ENCODE assay signal across 30 cellular contexts in the genomic region with DNA sequence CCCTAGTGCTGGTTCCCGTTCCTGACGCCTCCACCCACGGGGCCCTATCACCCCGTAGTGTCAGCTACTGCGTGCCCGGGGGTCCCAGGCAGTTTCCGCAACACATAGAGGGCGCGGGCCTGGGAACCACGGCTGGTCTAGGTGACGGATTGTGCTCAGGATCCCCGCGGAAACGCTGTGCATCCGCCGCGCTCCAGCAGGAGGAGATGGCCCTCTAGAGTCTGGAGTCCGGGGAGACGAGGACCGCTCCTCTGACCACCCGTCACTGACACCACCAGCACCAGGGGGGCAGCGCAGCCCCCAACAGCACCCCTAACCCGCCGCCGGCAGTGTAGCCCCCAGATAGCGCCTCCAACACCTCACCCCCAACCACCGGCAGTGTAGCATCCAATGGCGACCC. TPM values are rescaled to one million over a fixed set of nuclear protein-coding genes. Genes with fewer than 3 reads are reported as not detected.
"Had no signal": no experiment of that assay in that cellular context is flagged by ENCODE, and none has a peak within 500 bp of the region (broad histone marks: within the 10 kb centered on the region; RNA-seq: fewer than 3 reads in every experiment).

No MANE protein-coding gene starts in this region.

- H3K4me3 Mint-ChIP-seq: activated CD4-positive, alpha-beta T cell treated with anti-CD3 and anti-CD28 coated beads for 36 hours; activated CD8-positive, alpha-beta T cell treated with anti-CD3 and anti-CD28 coated beads, Interleukin-2, amount 10 ng/mL, durations not matched to agents 7 days and 5 days; activated naive CD4-positive, alpha-beta T cell treated with anti-CD3 and anti-CD28 coated beads, Interleukin-2, amount 50 U/mL, for 24 hours had no signal

- H3K4me3 ChIP-seq: ascending aorta, body of pancreas, SJCRH30 had no signal

- ATAC-seq: activated CD4-positive, alpha-beta T cell treated with anti-CD3 and anti-CD28 coated beads for 36 hours; activated CD8-positive, alpha-beta T cell treated with anti-CD3 and anti-CD28 coated beads, Interleukin-2, amount 10 ng/mL, durations not matched to agents 7 days and 5 days; body of pancreas had no signal

- H3K9me3 ChIP-seq: ascending aorta, body of pancreas, SJCRH30, SK-N-SH had no signal

- FAIRE-seq: bronchial epithelial cell had no signal

- H3K27me3 ChIP-seq: ascending aorta, body of pancreas, SJCRH30 had no signal

- H3K4me1 Mint-ChIP-seq: activated CD4-positive, alpha-beta T cell treated with anti-CD3 and anti-CD28 coated beads for 36 hours; activated naive CD4-positive, alpha-beta T cell treated with anti-CD3 and anti-CD28 coated beads, Interleukin-2, amount 50 U/mL, for 24 hours had no signal

- H3K9me3 Mint-ChIP-seq: activated naive CD4-positive, alpha-beta T cell treated with anti-CD3 and anti-CD28 coated beads, Interleukin-2, amount 50 U/mL, for 24 hours had no signal

- H3K27me3 Mint-ChIP-seq: activated CD4-positive, alpha-beta T cell treated with anti-CD3 and anti-CD28 coated beads for 36 hours had no signal

- H3K4me2 ChIP-seq: SK-N-SH had no signal

- H3K4me1 ChIP-seq: ascending aorta, body of pancreas, SJCRH30 had no signal

- H3K27ac ChIP-seq: ascending aorta, body of pancreas, SJCRH30, VCaP had no signal

- H3K27ac Mint-ChIP-seq: activated CD4-positive, alpha-beta T cell treated with anti-CD3 and anti-CD28 coated beads for 36 hours; activated CD8-positive, alpha-beta T cell treated with anti-CD3 and anti-CD28 coated beads, Interleukin-2, amount 10 ng/mL, durations not matched to agents 7 days and 5 days; activated naive CD4-positive, alpha-beta T cell treated with anti-CD3 and anti-CD28 coated beads, Interleukin-2, amount 50 U/mL, for 24 hours had no signal

- H3K36me3 ChIP-seq: ascending aorta, SJCRH30 had no signal

- H3K36me3 Mint-ChIP-seq: activated naive CD4-positive, alpha-beta T cell treated with anti-CD3 and anti-CD28 coated beads, Interleukin-2, amount 50 U/mL, for 24 hours had no signal

- DNase-seq: activated CD4-positive, alpha-beta T cell treated with anti-CD3 and anti-CD28 coated beads for 36 hours; activated CD4-positive, alpha-beta T cell treated with anti-CD3 and anti-CD28 coated beads, Interleukin-2, amount 50 U/mL, for 4 hours; activated CD8-positive, alpha-beta memory T cell treated with anti-CD3 and anti-CD28 coated beads, Interleukin-2, amount 50 U/mL, for 48 hours; activated CD8-positive, alpha-beta T cell treated with anti-CD3 and anti-CD28 coated beads, Interleukin-2, amount 10 ng/mL, durations not matched to agents 7 days and 5 days; activated T-cell treated with anti-CD3 and anti-CD28 coated beads, Interleukin-2, amount 50 U/mL, for 1 hour; body of pancreas; central memory CD4-positive, alpha-beta T cell; KG1; NCI-H1092; NCI-H1417; NCI-H1694; NCI-H2107; NCI-H2171 treated with DMSO at 0.1 percent for 48 hours; NCI-H226; NCI-H526 treated with DMSO at 0.1 percent for 48 hours; NCI-H82; Right ventricle myocardium superior; SJCRH30; SK-N-SH; T-helper 1 cell had no signal

- H3K9ac ChIP-seq: SK-N-SH had no signal

RNA-seq across cellular contexts. Expression of gene RFPL3, which starts 4.4 kb away (rescaled TPM):
- total RNA-seq: activated CD4-positive, alpha-beta T cell treated with anti-CD3 and anti-CD28 coated beads for 36 hours; activated CD8-positive, alpha-beta T cell treated with anti-CD3 and anti-CD28 coated beads, Interleukin-2, amount 10 ng/mL, durations not matched to agents 7 days and 5 days; ascending aorta; body of pancreas; bronchial epithelial cell; LHCN-M2; M059J; NCI-H460; OCI-LY7; Right ventricle myocardium superior; RPMI7951; SJCRH30; T-helper 2 cell treated with Interferon-gamma antibody and Interleukin-4, amounts not matched to agents 100 ng/mL and 5 ng/mL, for 36 hours had no signal
- polyA plus RNA-seq: SK-N-SH had no signal
